15 cellular contexts compared by ENCODE assay signal in genomic region chr7:128366290-128366689, GRCh38. TPM values are rescaled to one million over a fixed set of nuclear protein-coding genes. Genes with fewer than 3 reads are reported as not detected.
DNase-seq lines count a peak whose midpoint lies in the region; ATAC-seq, FAIRE-seq and TF ChIP-seq lines count a peak whose summit lies in the region.
"Had no signal": no experiment of that assay in that cellular context is flagged by ENCODE, and none has a peak within 500 bp of the region (broad histone marks: within the 10 kb centered on the region; RNA-seq: fewer than 3 reads in every experiment).

No MANE protein-coding gene starts in this region.

- H4K20me1 ChIP-seq in keratinocyte (ENCODE audit: control insufficient read depth, extremely low read depth, insufficient read depth, low read length), result no peaks in the 10 kb centered on the region
- H4K20me1 ChIP-seq: BLaER1 had no signal

- FAIRE-seq in keratinocyte (lab: Jason Lieb, UNC), result peak; percentile 95

- peak overlapping the region; percentile 70 for H3K4me2 ChIP-seq in keratinocyte (ENCODE audit: control insufficient read depth, extremely low read depth, insufficient read depth, low read depth, low read length)
- H3K4me2 ChIP-seq: BLaER1 had no signal

- H3K4me3 ChIP-seq in HEK293 (ENCODE audit: low read depth, low read length) (no peak overlapping the region), RWPE2 (ENCODE audit: severe bottlenecking) (no peak overlapping the region), keratinocyte (ENCODE audit: control insufficient read depth in 2 of 3, extremely low read depth in 1 of 3, insufficient read depth in 2 of 3, low read depth in 1 of 3, low read length in 3 of 3) (peak overlapping the region in 2 of 3 experiments; percentile 6 to 33), gastrocnemius medialis (no peak overlapping the region)
- H3K4me3 ChIP-seq: BLaER1, Peyer's patch had no signal

- TF ChIP-seq CTCF in HEK293 (tag by site-specific recombination; IDR thresholded peaks at IDR 0.05) (no peak), RWPE2 (IDR thresholded peaks at IDR 0.05; ENCODE audit: poor library complexity, severe bottlenecking) (no peak), keratinocyte (optimal IDR thresholded peaks at IDR 0.05 in 1 of 3, IDR thresholded peaks at IDR 0.05 in 1 of 3, conservative IDR thresholded peaks at IDR 0.05 in 1 of 3; ENCODE audit: extremely low read depth in 1 of 3, insufficient read depth in 2 of 3, low read length in 3 of 3) (no peak), gastrocnemius medialis (IDR thresholded peaks at IDR 0.05 in 4 of 5, conservative IDR thresholded peaks at IDR 0.05 in 1 of 5) (no peak)

- dilution Hi-C loops in keratinocyte (cut with MboI; ENCODE audit: extremely low pct_ligation_motif_present, low sequenced_read_pairs), result no loop called here

- H3K27me3 ChIP-seq in RWPE2 (ENCODE audit: insufficient read depth, poor library complexity, severe bottlenecking), result peaks cover 6% of the 10 kb centered on the region
- no peaks in the 10 kb centered on the region for H3K27me3 ChIP-seq in keratinocyte (ENCODE audit: control insufficient read depth, extremely low read depth, insufficient read depth, low read length)
- no peaks in the 10 kb centered on the region for H3K27me3 ChIP-seq in gastrocnemius medialis

- no peaks in the 10 kb centered on the region for H3K9me1 ChIP-seq in keratinocyte (ENCODE audit: control insufficient read depth, extremely low read depth, insufficient read depth, low read length)

- peak; percentile 59 for ATAC-seq in RWPE2 (ENCODE audit: low read depth)
- peak; percentile 62 to 88 for ATAC-seq in gastrocnemius medialis

- H3K36me3 ChIP-seq in HEK293 (ENCODE audit: control insufficient read depth in 2 of 2, insufficient read depth in 1 of 2, low read length in 2 of 2) (no peaks in the 10 kb centered on the region), RWPE2 (ENCODE audit: low read depth) (no peaks in the 10 kb centered on the region), keratinocyte (ENCODE audit: control insufficient read depth in 2 of 2, extremely low read depth in 1 of 2, insufficient read depth in 2 of 2, low read length in 2 of 2) (no peaks in the 10 kb centered on the region), gastrocnemius medialis (no peaks in the 10 kb centered on the region)
- H3K36me3 ChIP-seq: BLaER1, Peyer's patch had no signal

- in situ Hi-C loops in gastrocnemius medialis (cut with MboI; ENCODE audit: low sequenced_read_pairs in 4 of 4), result no loop called here

- peak overlapping the region; percentile 72 for H2AFZ ChIP-seq in keratinocyte (ENCODE audit: control insufficient read depth, low read length)

- H3K4me1 ChIP-seq in HEK293 (ENCODE audit: control insufficient read depth, insufficient read depth, low read length) (no peaks in the 10 kb centered on the region), RWPE2 (ENCODE audit: insufficient read depth, poor library complexity, severe bottlenecking) (peaks cover 10% of the 10 kb centered on the region), keratinocyte (ENCODE audit: control insufficient read depth, extremely low read depth, insufficient read depth, low read length) (peaks cover 27% of the 10 kb centered on the region), gastrocnemius medialis (peaks cover 0 to 6% of the 10 kb centered on the region in 2 donors)

- no peak overlapping the region for H3K27ac ChIP-seq in HEK293 (ENCODE audit: extremely low read depth, low read depth, low read length)
- H3K27ac ChIP-seq in RWPE2 (ENCODE audit: poor library complexity, severe bottlenecking), result no peak overlapping the region
- no peak overlapping the region for H3K27ac ChIP-seq in keratinocyte (ENCODE audit: control insufficient read depth, insufficient read depth, low read length)
- H3K27ac ChIP-seq in gastrocnemius medialis, result peak overlapping the region in 1 of 4 donors; percentile 52
- H3K27ac ChIP-seq: BLaER1, Peyer's patch had no signal

- CTCF ChIA-PET in HEK293 (lab: Yijun Ruan, JAX), result interaction anchor here (0.7 to 2.5 kb wide), 3 partner anchors 15 to 32 kb away, joined by 3 to 7 read pairs (median 7); no protein-coding TSS in a partner anchor

- H3K9ac ChIP-seq in keratinocyte (ENCODE audit: control insufficient read depth, extremely low read depth, insufficient read depth, low read length), result no peak overlapping the region
- H3K9ac ChIP-seq: BLaER1 had no signal

- H3K79me2 ChIP-seq in keratinocyte (ENCODE audit: control insufficient read depth, insufficient read depth, low read length), result no peaks in the 10 kb centered on the region

- DNase-seq in RWPE2 (ENCODE audit: low spot score) (no peak), keratinocyte (ENCODE audit: low read depth, low spot score) (no peak), gastrocnemius medialis (peak in 1 of 2 donors; percentile 47), globus pallidus (ENCODE audit: low spot score) (no peak), mucosa of gallbladder (ENCODE audit: low spot score) (no peak)
- no peak for DNase-seq in activated T-cell treated with anti-CD3 and anti-CD28 coated beads, Interleukin-2, amount 50 U/mL, for 1 hour
- DNase-seq: CD8-positive, alpha-beta memory T cell; NCI-H187 treated with DMSO at 0.1 percent for 48 hours; NCI-H2171; NCI-H82; Peyer's patch; SIG-M5 had no signal

- H3K9me3 ChIP-seq in HEK293 (ENCODE audit: control insufficient read depth, insufficient read depth, low read depth, low read length), result no peaks in the 10 kb centered on the region
- no peaks in the 10 kb centered on the region for H3K9me3 ChIP-seq in RWPE2 (ENCODE audit: severe bottlenecking)
- no peaks in the 10 kb centered on the region for H3K9me3 ChIP-seq in keratinocyte (ENCODE audit: control insufficient read depth, low read depth, low read length)
- no peaks in the 10 kb centered on the region for H3K9me3 ChIP-seq in gastrocnemius medialis
- H3K9me3 ChIP-seq: BLaER1, Peyer's patch had no signal

- POLR2A ChIA-PET in HEK293 (lab: Yijun Ruan, JAX), result interaction anchor here (1.1 kb wide), 1 partner anchor 22 kb away, joined by 4 read pairs; the partner anchor contains the start of gene RBM28

- TF ChIP-seq POLR2A in gastrocnemius medialis (IDR thresholded peaks at IDR 0.05), result no peak

- intact Hi-C loops in gastrocnemius medialis (cut with DNase I; ENCODE audit: low total_unique reads), result no loop called here

TF ChIP-seq in HEK293, 187 proteins besides CTCF, POLR2A, EP300 and RAD21:
- TF ChIP-seq ZNF600 (tag by site-specific recombination; IDR thresholded peaks at IDR 0.05), result peak; percentile 24; the same call in 1 of the 2 replicates
- TF ChIP-seq ZNF555 (tag by site-specific recombination; conservative IDR thresholded peaks at IDR 0.05), result no peak

RNA-seq across cellular contexts. Expression of gene PRRT4, which starts 4.8 kb away (rescaled TPM):
- 0.12 to 0.23 TPM (median 0.12 TPM) in 3 replicates for polyA plus RNA-seq in keratinocyte
- polyA plus RNA-seq in keratinocyte (2011; ENCODE audit: low read depth), result not detected
- 0.08 and 0.10 TPM in 2 replicates for polyA plus RNA-seq in keratinocyte (2011; cell fraction: cytosol; rRNA removed)
- polyA plus RNA-seq in keratinocyte (2011; cell fraction: nucleus; rRNA removed), result 0.59 and 0.79 TPM in 2 replicates
- 0.18 and 0.76 TPM in 2 replicates for polyA plus RNA-seq in keratinocyte (2012; ENCODE audit: low replicate concordance)
- not detected in 3 replicates for polyA minus RNA-seq in keratinocyte
- not detected for polyA minus RNA-seq in keratinocyte (2011; cell fraction: cytosol; rRNA and poly(A)+ RNA removed)
- polyA minus RNA-seq in keratinocyte (2011; cell fraction: nucleus; rRNA and poly(A)+ RNA removed), result 0.54 TPM in 1 of 2 replicates, not detected in the other
- 1 to 10 TPM in 2 of 4 donors, under 1 TPM in 2; 0.22 to 2.2 (median 0.64) TPM for total RNA-seq in gastrocnemius medialis
- total RNA-seq in mucosa of gallbladder, result 0.63 TPM
- polyA plus RNA-seq: AG04450 had no signal

RNA-seq across cellular contexts. Expression of gene RBM28, which starts 22.6 kb away (rescaled TPM):
- polyA plus RNA-seq in keratinocyte, result 16.7 to 36.4 TPM (median 30.4 TPM) in 3 replicates
- 36.5 TPM for polyA plus RNA-seq in keratinocyte (2011; ENCODE audit: low read depth)
- 16.6 and 19.4 TPM in 2 replicates for polyA plus RNA-seq in keratinocyte (2011; cell fraction: cytosol; rRNA removed)
- 54.0 and 67.1 TPM in 2 replicates for polyA plus RNA-seq in keratinocyte (2011; cell fraction: nucleus; rRNA removed)
- 29.8 and 40.8 TPM in 2 replicates for polyA plus RNA-seq in keratinocyte (2012; ENCODE audit: low replicate concordance)
- 4.2 to 10.5 TPM (median 6.3 TPM) in 3 replicates for polyA minus RNA-seq in keratinocyte
- 15.3 TPM for polyA minus RNA-seq in keratinocyte (2011; cell fraction: cytosol; rRNA and poly(A)+ RNA removed)
- polyA minus RNA-seq in keratinocyte (2011; cell fraction: nucleus; rRNA and poly(A)+ RNA removed), result 8.0 and 19.0 TPM in 2 replicates
- total RNA-seq in gastrocnemius medialis, result 10 to 100 TPM; 13.6 to 18.5 (median 16.3) TPM
- total RNA-seq in mucosa of gallbladder, result 23.5 TPM

RNA-seq across cellular contexts. Expression of gene IMPDH1, which starts 43.5 kb away (rescaled TPM):
- 50.0 to 62.5 TPM (median 56.2 TPM) in 3 replicates for polyA plus RNA-seq in keratinocyte
- polyA plus RNA-seq in keratinocyte (2011; ENCODE audit: low read depth), result 16.9 TPM
- polyA plus RNA-seq in keratinocyte (2011; cell fraction: cytosol; rRNA removed), result 32.5 and 55.4 TPM in 2 replicates
- polyA plus RNA-seq in keratinocyte (2011; cell fraction: nucleus; rRNA removed), result 55.2 and 60.9 TPM in 2 replicates
- 21.8 and 72.4 TPM in 2 replicates for polyA plus RNA-seq in keratinocyte (2012; ENCODE audit: low replicate concordance)
- polyA minus RNA-seq in keratinocyte, result 77.7 to 199 TPM (median 83.4 TPM) in 3 replicates
- 80.6 TPM for polyA minus RNA-seq in keratinocyte (2011; cell fraction: cytosol; rRNA and poly(A)+ RNA removed)
- 36.9 and 47.0 TPM in 2 replicates for polyA minus RNA-seq in keratinocyte (2011; cell fraction: nucleus; rRNA and poly(A)+ RNA removed)
- 1 to 10 TPM; 4.0 to 7.1 (median 4.9) TPM for total RNA-seq in gastrocnemius medialis
- 18.6 TPM for total RNA-seq in mucosa of gallbladder

Comparison
In these comparisons a context has a peak if more than half of its experiments do, and no peak if none do; other contexts are left out.
1. H3K4me3 ChIP-seq: peak in keratinocyte (2 of 3); none in HEK293 (single experiment), RWPE2 (single experiment) and gastrocnemius medialis (0 of 4).